1 cellular context compared by ENCODE assay signal in genomic region chr15:101294731-101295606, GRCh38.
TF ChIP-seq lines count a peak whose summit lies in the region.

Gene SNRPA1, minus strand, starts transcription at chr15:101295248. Its CDS starts 70 bp downstream, at chr15:101295178.

TF ChIP-seq in GM23338, 12 proteins besides CTCF, POLR2A, EP300 and RAD21:
- TF ChIP-seq CREB1 (CRISPR knock-in tag; IDR thresholded peaks at IDR 0.05; ENCODE audit: low read depth), result peak; percentile 57
- TF ChIP-seq NANOG (IDR thresholded peaks at IDR 0.05; ENCODE audit: borderline replicate concordance), result no peak
- no peak for TF ChIP-seq STAT1 (IDR thresholded peaks at IDR 0.05; ENCODE audit: unreplicated experiment)
- TF ChIP-seq POLR2AphosphoS5 (IDR thresholded peaks at IDR 0.05; ENCODE audit: low read depth), result peak; percentile 87
- TF ChIP-seq EZH2phosphoT487 (IDR thresholded peaks at IDR 0.05; ENCODE audit: unreplicated experiment), result no peak
- TF ChIP-seq REST (IDR thresholded peaks at IDR 0.05; ENCODE audit: unreplicated experiment), result no peak
- peak; percentile 93 for TF ChIP-seq ETS1 (IDR thresholded peaks at IDR 0.05)
- TF ChIP-seq JUNB (IDR thresholded peaks at IDR 0.05; ENCODE audit: unreplicated experiment), result no peak
